Comparison of ENCODE assay signal across 8 cellular contexts in genomic region chr20:59033093-59033492, GRCh38. TPM values are rescaled to one million over a fixed set of nuclear protein-coding genes. Genes with fewer than 3 reads are reported as not detected.
DNase-seq lines count a peak whose midpoint lies in the region; ATAC-seq, FAIRE-seq and TF ChIP-seq lines count a peak whose summit lies in the region.

No MANE protein-coding gene starts in this region.

- H3K4me3 Mint-ChIP-seq in brain = peak overlapping the region; percentile 93 to 98 (median 95)

- TF ChIP-seq EP300 in A549 (IDR thresholded peaks at IDR 0.05) = no peak

- H3K9me3 Mint-ChIP-seq in brain = no peaks in the 10 kb centered on the region

- POLR2A ChIA-PET in A549 (lab: Yijun Ruan, JAX) = interaction anchor here (1.1 to 2.9 kb wide), 5 partner anchors 10 to 51 kb away, joined by 3 to 35 read pairs (median 7); partner anchors contain the start of genes NELFCD and PRELID3B

- peak overlapping the region; percentile 82 for H3K4me2 ChIP-seq in A549

- FAIRE-seq in A549 (lab: Jason Lieb, UNC) = no peak

- peak overlapping the region in 4 of 5 experiments; percentile 91 to 98 (median 94) for H3K27ac Mint-ChIP-seq in brain

- TF ChIP-seq CTCF in A549 (IDR thresholded peaks at IDR 0.05) (no peak), brain (conservative IDR thresholded peaks at IDR 0.05) (no peak)

- H3K27me3 Mint-ChIP-seq in brain = peaks cover 8% of the 10 kb centered on the region

- TF ChIP-seq POLR2A in A549 (IDR thresholded peaks at IDR 0.05; ENCODE audit: low read length) = no peak

- ATAC-seq in A549 = no peak

- WGBS in A549 (ENCODE audit: missing lambda C conversion rate) = 92% methylated on average over 1 of the region's 1 CpG

- DNase-seq in A549 (ENCODE audit: low read depth in 1 of 2, low spot score in 1 of 2) (no peak), NCI-H2029 treated with DMSO at 0.1 percent for 48 hours (lab: John Stamatoyannopoulos, UW) (no peak), EL (no peak), germinal center (ENCODE audit: low spot score) (no peak), Kasumi-1 (lab: John Stamatoyannopoulos, UW) (no peak)

- CTCF ChIA-PET in A549 (lab: Yijun Ruan, JAX) = interaction anchor here (0.6 to 2.6 kb wide), 9 partner anchors 9 to 382 kb away, joined by 3 to 5 read pairs (median 3); partner anchors contain the start of genes STX16 and TUBB1

- peak overlapping the region; percentile 70 for H3K4me3 ChIP-seq in A549
- peak overlapping the region; percentile 99 for H3K4me3 ChIP-seq in HUES6 (ENCODE audit: low read depth, low read length)
- peak overlapping the region in 1 of 2 donors; percentile 74 for H3K4me3 ChIP-seq in muscle layer of colon (ENCODE audit: low read depth in 1 of 2, low read length in 2 of 2)

- H3K9me3 ChIP-seq in A549 (no peaks in the 10 kb centered on the region), HUES6 (ENCODE audit: control insufficient read depth, insufficient read depth, low read depth, low read length) (no peaks in the 10 kb centered on the region), muscle layer of colon (ENCODE audit: low read length) (no peaks in the 10 kb centered on the region)

- no peak for TF ChIP-seq RAD21 in A549 (conservative IDR thresholded peaks at IDR 0.05 in 1 of 2, IDR thresholded peaks at IDR 0.05 in 1 of 2)

- H3K4me1 ChIP-seq in A549 = peaks cover 36% of the 10 kb centered on the region
- peaks cover 11% of the 10 kb centered on the region; the same call in 1 of the 2 replicates for H3K4me1 ChIP-seq in HUES6 (ENCODE audit: control insufficient read depth, insufficient read depth, low read length)
- peaks cover 33% of the 10 kb centered on the region for H3K4me1 ChIP-seq in muscle layer of colon (ENCODE audit: insufficient read depth, low read length)

- H3K36me3 ChIP-seq in HUES6 (ENCODE audit: control insufficient read depth, insufficient read depth, low read length) (peaks cover 60% of the 10 kb centered on the region), muscle layer of colon (ENCODE audit: insufficient read depth, low read length) (peaks cover 48% of the 10 kb centered on the region)

- no peak overlapping the region for H3K9ac ChIP-seq in HUES6 (ENCODE audit: low read length)
- H3K9ac ChIP-seq in muscle layer of colon (ENCODE audit: low read length) = no peak overlapping the region

- H3K4me1 Mint-ChIP-seq in brain = peaks cover 55% of the 10 kb centered on the region

- H3K27me3 ChIP-seq in HUES6 (ENCODE audit: control insufficient read depth, insufficient read depth, low read length) = peaks cover 37% of the 10 kb centered on the region
- H3K27me3 ChIP-seq in muscle layer of colon (ENCODE audit: control insufficient read depth in 1 of 2, insufficient read depth in 2 of 2, low read length in 2 of 2) = no peaks in the 10 kb centered on the region

- peaks cover 40% of the 10 kb centered on the region for H3K36me3 Mint-ChIP-seq in brain

- H3K27ac ChIP-seq in A549 (peak overlapping the region; percentile 81 to 99), HUES6 (ENCODE audit: low read depth, low read length) (no peak overlapping the region), muscle layer of colon (ENCODE audit: low read depth, low read length) (peak overlapping the region; percentile 85)

TF ChIP-seq in A549, 52 proteins besides CTCF, POLR2A, EP300 and RAD21:
- TF ChIP-seq NFE2L2 (conservative IDR thresholded peaks at IDR 0.05; ENCODE audit: low read length) = no peak
- no peak for TF ChIP-seq HOXB13 (CRISPR knock-in tag; IDR thresholded peaks at IDR 0.05; ENCODE audit: low read depth)
- TF ChIP-seq PBX3 (IDR thresholded peaks at IDR 0.05) = no peak
- no peak for TF ChIP-seq ATOH8 (CRISPR knock-in tag; IDR thresholded peaks at IDR 0.05; ENCODE audit: low read depth)
- TF ChIP-seq GATA3 (IDR thresholded peaks at IDR 0.05; ENCODE audit: borderline replicate concordance) = no peak
- no peak for TF ChIP-seq EHF (CRISPR knock-in tag; IDR thresholded peaks at IDR 0.05)
- no peak for TF ChIP-seq HES2 (IDR thresholded peaks at IDR 0.05)
- TF ChIP-seq KDM5A (IDR thresholded peaks at IDR 0.05) = no peak
- no peak for TF ChIP-seq FOSL2 (IDR thresholded peaks at IDR 0.05)
- TF ChIP-seq FOSL2 (CRISPR knock-in tag; IDR thresholded peaks at IDR 0.05) = no peak
- no peak for TF ChIP-seq RNF2 (IDR thresholded peaks at IDR 0.05; ENCODE audit: borderline replicate concordance, low read depth)
- no peak for TF ChIP-seq CEBPB (IDR thresholded peaks at IDR 0.05)
- TF ChIP-seq BCL3 (IDR thresholded peaks at IDR 0.05) = no peak
- TF ChIP-seq FOSB (CRISPR knock-in tag; IDR thresholded peaks at IDR 0.05) = no peak
- TF ChIP-seq RFX5 (IDR thresholded peaks at IDR 0.05) = no peak
- no peak for TF ChIP-seq MAFK (IDR thresholded peaks at IDR 0.05; ENCODE audit: partially characterized antibody)
- TF ChIP-seq CBX8 (IDR thresholded peaks at IDR 0.05) = no peak
- TF ChIP-seq POLR2AphosphoS2 (conservative IDR thresholded peaks at IDR 0.05; ENCODE audit: low read length) = no peak

RNA-seq across cellular contexts. Expression of gene ATP5F1E, which starts 1.0 kb away (rescaled TPM):
- polyA plus RNA-seq in A549 (2011; rRNA removed) (69.1 and 84.9 TPM in 2 replicates), A549 (2017; fragmentation: RNase III; extraction: RNeasy Plus Mini Kit Qiagen cat#74134 plus additional on column Dnase treatment) (100 to 127 TPM (median 108 TPM) in 3 replicates), brain (ENCODE audit: insufficient read depth, low read depth, low replicate concordance) (87.4 TPM)
- 33.7 and 55.3 TPM in 2 replicates for polyA plus RNA-seq in A549 (2012; cell fraction: cytosol; rRNA removed)
- polyA plus RNA-seq in A549 (2012; cell fraction: nucleus; rRNA removed) = 9.3 and 14.0 TPM in 2 replicates
- polyA minus RNA-seq in A549 (2011; rRNA and poly(A)+ RNA removed) = 8.7 and 10.6 TPM in 2 replicates

RNA-seq across cellular contexts. Expression of gene PRELID3B, which starts 9.5 kb away (rescaled TPM):
- polyA plus RNA-seq in A549 (2011; rRNA removed) = 119 and 143 TPM in 2 replicates
- polyA plus RNA-seq in A549 (2012; cell fraction: cytosol; rRNA removed) = 33.5 and 34.3 TPM in 2 replicates
- 7.6 and 11.3 TPM in 2 replicates for polyA plus RNA-seq in A549 (2012; cell fraction: nucleus; rRNA removed)
- polyA plus RNA-seq in A549 (2017; fragmentation: RNase III; extraction: RNeasy Plus Mini Kit Qiagen cat#74134 plus additional on column Dnase treatment) = 84.1 to 88.8 TPM (median 85.6 TPM) in 3 replicates
- polyA minus RNA-seq in A549 (2011; rRNA and poly(A)+ RNA removed) = 80.2 and 123 TPM in 2 replicates
- 38.3 TPM for polyA plus RNA-seq in brain (ENCODE audit: insufficient read depth, low read depth, low replicate concordance)

RNA-seq across cellular contexts. Expression of gene TUBB1, which starts 13.9 kb away (rescaled TPM):
- 0.03 TPM in 1 of 2 replicates, not detected in the other for polyA plus RNA-seq in A549 (2011; rRNA removed)
- 0.01 TPM in 1 of 2 replicates, not detected in the other for polyA plus RNA-seq in A549 (2012; cell fraction: cytosol; rRNA removed)
- polyA plus RNA-seq in A549 (2012; cell fraction: nucleus; rRNA removed) = 0.01 and 0.10 TPM in 2 replicates
- polyA plus RNA-seq in A549 (2017; fragmentation: RNase III; extraction: RNeasy Plus Mini Kit Qiagen cat#74134 plus additional on column Dnase treatment) = 0.03 TPM in 1 of 3 replicates, not detected in the others
- polyA minus RNA-seq in A549 (2011; rRNA and poly(A)+ RNA removed) = not detected in 2 replicates
- not detected for polyA plus RNA-seq in brain (ENCODE audit: insufficient read depth, low read depth, low replicate concordance)

RNA-seq across cellular contexts. Expression of gene CTSZ, which starts 26.0 kb away (rescaled TPM):
- polyA plus RNA-seq in A549 (2011; rRNA removed) (115 and 128 TPM in 2 replicates), A549 (2017; fragmentation: RNase III; extraction: RNeasy Plus Mini Kit Qiagen cat#74134 plus additional on column Dnase treatment) (154 to 158 TPM (median 156 TPM) in 3 replicates), brain (ENCODE audit: insufficient read depth, low read depth, low replicate concordance) (32.2 TPM)
- 153 and 175 TPM in 2 replicates for polyA plus RNA-seq in A549 (2012; cell fraction: cytosol; rRNA removed)
- polyA plus RNA-seq in A549 (2012; cell fraction: nucleus; rRNA removed) = 90.9 and 95.1 TPM in 2 replicates
- polyA minus RNA-seq in A549 (2011; rRNA and poly(A)+ RNA removed) = 67.3 and 74.5 TPM in 2 replicates

RNA-seq across cellular contexts. Expression of gene NELFCD, which starts 52.0 kb away (rescaled TPM):
- polyA plus RNA-seq in A549 (2011; rRNA removed) (69.6 and 74.0 TPM in 2 replicates), A549 (2017; fragmentation: RNase III; extraction: RNeasy Plus Mini Kit Qiagen cat#74134 plus additional on column Dnase treatment) (54.8 to 58.8 TPM (median 58.7 TPM) in 3 replicates), brain (ENCODE audit: insufficient read depth, low read depth, low replicate concordance) (153 TPM)
- 73.5 and 75.1 TPM in 2 replicates for polyA plus RNA-seq in A549 (2012; cell fraction: cytosol; rRNA removed)
- 92.1 and 107 TPM in 2 replicates for polyA plus RNA-seq in A549 (2012; cell fraction: nucleus; rRNA removed)
- polyA minus RNA-seq in A549 (2011; rRNA and poly(A)+ RNA removed) = 65.3 and 66.1 TPM in 2 replicates
